ENCODE assay signal across 21 cellular contexts in the genomic region with DNA sequence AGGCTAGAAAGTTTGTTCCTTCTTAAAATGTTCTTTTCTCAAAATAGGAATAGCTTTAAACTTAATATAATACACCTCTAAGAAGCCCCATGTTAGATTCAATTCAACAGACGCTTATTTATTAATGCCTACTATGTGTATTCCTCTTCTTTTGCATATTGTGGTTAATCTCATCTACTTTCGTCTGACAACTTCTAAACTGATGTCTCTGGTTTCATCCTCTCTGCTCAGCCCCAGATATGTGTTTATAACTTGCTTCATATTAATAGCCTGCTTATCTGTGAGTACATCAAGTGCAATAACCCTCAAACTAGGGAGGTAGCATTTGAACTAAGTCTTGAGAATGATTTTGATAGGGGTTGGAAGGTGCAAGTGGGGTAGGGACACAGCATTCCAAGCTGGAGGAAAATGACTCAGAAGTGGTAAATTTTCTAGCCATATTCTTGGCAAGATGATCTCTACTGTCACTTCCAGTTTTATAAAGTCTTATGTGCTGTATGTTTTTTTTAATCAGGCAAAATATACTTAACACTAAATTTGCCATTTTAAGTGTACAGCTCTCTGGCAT. TPM values are rescaled to one million over a fixed set of nuclear protein-coding genes. Genes with fewer than 3 reads are reported as not detected.
DNase-seq lines count a peak whose midpoint lies in the region; ATAC-seq and TF ChIP-seq lines count a peak whose summit lies in the region.
"Had no signal": no experiment of that assay in that cellular context is flagged by ENCODE, and none has a peak within 500 bp of the region (broad histone marks: within the 10 kb centered on the region; RNA-seq: fewer than 3 reads in every experiment).

No MANE protein-coding gene starts in this region.

- CTCF ChIA-PET in activated CD4-positive, alpha-beta T cell treated with anti-CD3 and anti-CD28 coated beads for 36 hours (lab: Charles Lee): interaction anchor here (0.7 to 1.1 kb wide), 2 partner anchors 14 to 19 kb away, joined by 3 to 5 read pairs; no protein-coding TSS in a partner anchor
- CTCF ChIA-PET in SK-N-SH (lab: Yijun Ruan, JAX): interaction anchor here (2.6 kb wide), 1 partner anchor 11 kb away, joined by 12 read pairs; no protein-coding TSS in a partner anchor

- ATAC-seq in activated CD4-positive, alpha-beta T cell treated with anti-CD3 and anti-CD28 coated beads for 36 hours: no peak
- ATAC-seq in HG02678 (IDR thresholded peaks at IDR 0.05; ENCODE audit: unreplicated experiment) (peak; percentile 65), HG03439 (IDR thresholded peaks at IDR 0.05; ENCODE audit: unreplicated experiment) (no peak)
- ATAC-seq: activated naive CD8-positive, alpha-beta T cell treated with anti-CD3 and anti-CD28 coated beads, Interleukin-2, amount 50 U/mL, for 24 hours; heart left ventricle had no signal

- WGBS in SK-N-SH (ENCODE audit: low lambda C conversion rate): 21% methylated on average over 2 of the region's 2 CpGs
- 69 to 91% (median 86%) methylated on average over 2 of the region's 2 CpGs for WGBS in stomach, 5 donors

- H3K4me1 ChIP-seq in SK-N-SH (ENCODE audit: control insufficient read depth in 1 of 2, insufficient read depth in 2 of 2, low read depth in 1 of 2, low read length in 1 of 2) (no peaks in the 10 kb centered on the region), stomach (no peaks in the 10 kb centered on the region)
- H3K4me1 ChIP-seq: BLaER1 treated with 17β-estradiol and CSF1 and Interleukin-3, amounts not matched to agents 10 nM and 100 nM; heart left ventricle; thyroid gland had no signal

- no peak overlapping the region for H3K4me3 Mint-ChIP-seq in activated CD4-positive, alpha-beta T cell treated with anti-CD3 and anti-CD28 coated beads for 36 hours
- H3K4me3 Mint-ChIP-seq in activated CD4-positive, alpha-beta T cell treated with anti-CD3 and anti-CD28 coated beads, Interleukin-2, amount 10 ng/mL, durations not matched to agents 24 days and 14 days: no peak overlapping the region
- no peak overlapping the region for H3K4me3 Mint-ChIP-seq in osteocyte (ENCODE audit: unreplicated experiment)
- H3K4me3 Mint-ChIP-seq: activated naive CD8-positive, alpha-beta T cell treated with anti-CD3 and anti-CD28 coated beads, Interleukin-2, amount 50 U/mL, for 24 hours; activated T-cell treated with anti-CD3 and anti-CD28 coated beads, Interleukin-2, amount 50 U/mL, for 24 hours had no signal

- H3K27ac ChIP-seq in SK-N-SH (ENCODE audit: low read depth in 2 of 2, low read length in 1 of 2) (no peak overlapping the region), stomach (no peak overlapping the region)
- H3K27ac ChIP-seq: 22Rv1; BLaER1 treated with 17β-estradiol and CSF1 and Interleukin-3, amounts not matched to agents 10 nM and 100 nM; heart left ventricle; thyroid gland had no signal

- H3K79me2 ChIP-seq in SK-N-SH (ENCODE audit: insufficient read depth): no peaks in the 10 kb centered on the region

- POLR2A ChIA-PET in activated CD4-positive, alpha-beta T cell treated with anti-CD3 and anti-CD28 coated beads for 36 hours (lab: Charles Lee): no interaction called here
- POLR2A ChIA-PET in SK-N-SH (lab: Yijun Ruan, JAX): no interaction called here

- H3K36me3 ChIP-seq in SK-N-SH (replicated peaks in 1 of 2; ENCODE audit: control insufficient read depth in 1 of 2, insufficient read depth in 2 of 2, low read length in 1 of 2) (no peaks in the 10 kb centered on the region), stomach (no peaks in the 10 kb centered on the region)
- H3K36me3 ChIP-seq: heart left ventricle, thyroid gland had no signal

- H4K20me1 ChIP-seq in SK-N-SH (ENCODE audit: insufficient read depth): no peaks in the 10 kb centered on the region

- in situ Hi-C loops in GM13976 (cut with MboI; ENCODE audit: low sequenced_read_pairs, unreplicated experiment): no loop called here

- no peak overlapping the region for H3K9ac ChIP-seq in SK-N-SH
- H3K9ac ChIP-seq: BLaER1 treated with 17β-estradiol and CSF1 and Interleukin-3, amounts not matched to agents 10 nM and 100 nM had no signal

- TF ChIP-seq EP300 in SK-N-SH (IDR thresholded peaks at IDR 0.05; ENCODE audit: borderline replicate concordance in 1 of 2, low read depth in 1 of 2, low read length in 1 of 2): no peak
- TF ChIP-seq EP300 in stomach (IDR thresholded peaks at IDR 0.05): no peak

- no peak for TF ChIP-seq CTCF in SK-N-SH (IDR thresholded peaks at IDR 0.05)
- TF ChIP-seq CTCF in osteocyte (IDR thresholded peaks at IDR 0.05): no peak
- TF ChIP-seq CTCF in stomach (IDR thresholded peaks at IDR 0.05): no peak
- no peak for TF ChIP-seq CTCF in GM13976 (IDR thresholded peaks at IDR 0.05; ENCODE audit: borderline replicate concordance, control extremely low read depth, extremely low read depth, insufficient read depth, missing control alignments)

- H3F3A ChIP-seq in SK-N-SH (replicated peaks; ENCODE audit: insufficient read depth): no peaks in the 10 kb centered on the region

- H3K27me3 ChIP-seq in SK-N-SH (ENCODE audit: insufficient read depth): no peaks in the 10 kb centered on the region; the same call in 1 of the 2 replicates
- H3K27me3 ChIP-seq in stomach: peaks cover 0 to 8% (median 0%) of the 10 kb centered on the region in 3 donors
- H3K27me3 ChIP-seq: cardiac muscle cell, thyroid gland had no signal

- no peak for TF ChIP-seq RAD21 in SK-N-SH (IDR thresholded peaks at IDR 0.05; ENCODE audit: low read length)

- intact Hi-C loops in activated CD4-positive, alpha-beta T cell treated with anti-CD3 and anti-CD28 coated beads for 36 hours (cut with DNase I, micrococcal nuclease): no loop called here
- intact Hi-C loops in activated CD4-positive, alpha-beta T cell treated with anti-CD3 and anti-CD28 coated beads, Interleukin-2, amount 10 ng/mL, durations not matched to agents 24 days and 14 days (cut with micrococcal nuclease): no loop called here
- intact Hi-C loops in stomach (cut with DNase I; ENCODE audit: low total_unique reads): no loop called here

- peak overlapping the region; percentile 4; the same call in 1 of the 2 replicates for H2AFZ ChIP-seq in SK-N-SH (ENCODE audit: low read depth)

- H3K4me1 Mint-ChIP-seq in activated CD4-positive, alpha-beta T cell treated with anti-CD3 and anti-CD28 coated beads for 36 hours: peaks cover 16% of the 10 kb centered on the region
- H3K4me1 Mint-ChIP-seq in activated CD4-positive, alpha-beta T cell treated with anti-CD3 and anti-CD28 coated beads, Interleukin-2, amount 10 ng/mL, durations not matched to agents 24 days and 14 days: peaks cover 5% of the 10 kb centered on the region
- peaks cover 19% of the 10 kb centered on the region for H3K4me1 Mint-ChIP-seq in osteocyte (ENCODE audit: unreplicated experiment)

- H3K4me3 ChIP-seq in SK-N-SH (ENCODE audit: low read depth in 2 of 2, low read length in 1 of 2): no peak overlapping the region
- H3K4me3 ChIP-seq in stomach: no peak overlapping the region
- H3K4me3 ChIP-seq: BLaER1 treated with 17β-estradiol and CSF1 and Interleukin-3, amounts not matched to agents 10 nM and 100 nM; cardiac muscle cell; heart left ventricle; lung; smooth muscle cell; thyroid gland had no signal

- H3K9me2 ChIP-seq in SK-N-SH: no peaks in the 10 kb centered on the region

- no peak for TF ChIP-seq POLR2A in stomach (IDR thresholded peaks at IDR 0.05)

- H3K9me3 Mint-ChIP-seq in activated CD4-positive, alpha-beta T cell treated with anti-CD3 and anti-CD28 coated beads for 36 hours (ENCODE audit: low read depth): no peaks in the 10 kb centered on the region
- no peaks in the 10 kb centered on the region for H3K9me3 Mint-ChIP-seq in activated CD4-positive, alpha-beta T cell treated with anti-CD3 and anti-CD28 coated beads, Interleukin-2, amount 10 ng/mL, durations not matched to agents 24 days and 14 days
- H3K9me3 Mint-ChIP-seq in osteocyte (ENCODE audit: unreplicated experiment): no peaks in the 10 kb centered on the region
- H3K9me3 Mint-ChIP-seq: activated naive CD8-positive, alpha-beta T cell treated with anti-CD3 and anti-CD28 coated beads, Interleukin-2, amount 50 U/mL, for 24 hours; activated T-cell treated with anti-CD3 and anti-CD28 coated beads, Interleukin-2, amount 50 U/mL, for 24 hours had no signal

- no peaks in the 10 kb centered on the region for H3K27me3 Mint-ChIP-seq in activated CD4-positive, alpha-beta T cell treated with anti-CD3 and anti-CD28 coated beads for 36 hours
- no peaks in the 10 kb centered on the region for H3K27me3 Mint-ChIP-seq in activated CD4-positive, alpha-beta T cell treated with anti-CD3 and anti-CD28 coated beads, Interleukin-2, amount 10 ng/mL, durations not matched to agents 24 days and 14 days
- H3K27me3 Mint-ChIP-seq in osteocyte (ENCODE audit: unreplicated experiment): no peaks in the 10 kb centered on the region
- H3K27me3 Mint-ChIP-seq: activated naive CD8-positive, alpha-beta T cell treated with anti-CD3 and anti-CD28 coated beads, Interleukin-2, amount 50 U/mL, for 24 hours had no signal

- H3K27ac Mint-ChIP-seq in activated CD4-positive, alpha-beta T cell treated with anti-CD3 and anti-CD28 coated beads for 36 hours: peak overlapping the region; percentile 63
- no peak overlapping the region for H3K27ac Mint-ChIP-seq in activated CD4-positive, alpha-beta T cell treated with anti-CD3 and anti-CD28 coated beads, Interleukin-2, amount 10 ng/mL, durations not matched to agents 24 days and 14 days
- H3K27ac Mint-ChIP-seq in osteocyte (ENCODE audit: unreplicated experiment): peak overlapping the region; percentile 8
- H3K27ac Mint-ChIP-seq: activated naive CD8-positive, alpha-beta T cell treated with anti-CD3 and anti-CD28 coated beads, Interleukin-2, amount 50 U/mL, for 24 hours; activated T-cell treated with anti-CD3 and anti-CD28 coated beads, Interleukin-2, amount 50 U/mL, for 24 hours had no signal

- DNase-seq in activated CD4-positive, alpha-beta T cell treated with anti-CD3 and anti-CD28 coated beads for 36 hours: no peak
- DNase-seq in activated CD4-positive, alpha-beta T cell treated with anti-CD3 and anti-CD28 coated beads, Interleukin-2, amount 10 ng/mL, durations not matched to agents 24 days and 14 days: no peak
- DNase-seq in SK-N-SH (no peak), osteocyte (ENCODE audit: extremely low spot score, unreplicated experiment) (no peak), stomach (no peak), GM13976 (ENCODE audit: low spot score) (no peak)
- DNase-seq: activated CD4-positive, alpha-beta T cell treated with anti-CD3 and anti-CD28 coated beads, Interleukin-2, amount 50 U/mL, for 4 hours; activated naive CD8-positive, alpha-beta T cell treated with anti-CD3 and anti-CD28 coated beads, Interleukin-2, amount 50 U/mL, for 24 hours; activated T-cell treated with anti-CD3 and anti-CD28 coated beads, Interleukin-2, amount 50 U/mL, for 24 hours; DMS 273 treated with DMSO at 0.1 percent for 48 hours; effector memory CD4-positive, alpha-beta T cell; heart left ventricle; NCI-H2029 treated with DMSO at 0.1 percent for 48 hours; thyroid gland had no signal

- H3K4me2 ChIP-seq in SK-N-SH: no peak overlapping the region
- H3K4me2 ChIP-seq: BLaER1 treated with 17β-estradiol and CSF1 and Interleukin-3, amounts not matched to agents 10 nM and 100 nM; smooth muscle cell had no signal

- H3K9me3 ChIP-seq in SK-N-SH: no peaks in the 10 kb centered on the region
- no peaks in the 10 kb centered on the region for H3K9me3 ChIP-seq in stomach
- H3K9me3 ChIP-seq: BLaER1 treated with 17β-estradiol and CSF1 and Interleukin-3, amounts not matched to agents 10 nM and 100 nM; heart left ventricle; thyroid gland had no signal

- H3K36me3 Mint-ChIP-seq in activated CD4-positive, alpha-beta T cell treated with anti-CD3 and anti-CD28 coated beads for 36 hours (ENCODE audit: low read depth): peaks cover 17% of the 10 kb centered on the region
- peaks cover 16% of the 10 kb centered on the region for H3K36me3 Mint-ChIP-seq in activated CD4-positive, alpha-beta T cell treated with anti-CD3 and anti-CD28 coated beads, Interleukin-2, amount 10 ng/mL, durations not matched to agents 24 days and 14 days (ENCODE audit: low read depth)
- H3K36me3 Mint-ChIP-seq in osteocyte (ENCODE audit: unreplicated experiment): no peaks in the 10 kb centered on the region

RNA-seq across cellular contexts. Expression of a gene that starts 37.0 kb away (rescaled TPM):
- total RNA-seq in activated CD4-positive, alpha-beta T cell treated with anti-CD3 and anti-CD28 coated beads for 36 hours: 10 to 100 TPM; 72.7 to 93.6 TPM
- total RNA-seq in activated CD4-positive, alpha-beta T cell treated with anti-CD3 and anti-CD28 coated beads, Interleukin-2, amount 10 ng/mL, durations not matched to agents 24 days and 14 days: 66.0 and 72.5 TPM in 2 replicates
- polyA plus RNA-seq in SK-N-SH (2012; rRNA removed) (3.5 and 4.4 TPM in 2 replicates), stomach (10 to 100 TPM in 1 of 3 donors, 1 to 10 TPM in 2; 8.1 to 12.8 (median 8.5) TPM)
- 5.6 and 6.5 TPM in 2 replicates for polyA plus RNA-seq in SK-N-SH (2012; cell fraction: cytosol; rRNA removed)
- polyA plus RNA-seq in SK-N-SH (2012; cell fraction: nucleus; rRNA removed): 1.6 and 3.8 TPM in 2 replicates
- total RNA-seq in osteocyte (13.9 and 14.2 TPM in 2 replicates), stomach (10 to 100 TPM in 3 of 5 donors, 1 to 10 TPM in 2; 3.6 to 34.0 (median 12.0) TPM)
